2 cellular contexts compared by ENCODE assay signal in the genomic region with DNA sequence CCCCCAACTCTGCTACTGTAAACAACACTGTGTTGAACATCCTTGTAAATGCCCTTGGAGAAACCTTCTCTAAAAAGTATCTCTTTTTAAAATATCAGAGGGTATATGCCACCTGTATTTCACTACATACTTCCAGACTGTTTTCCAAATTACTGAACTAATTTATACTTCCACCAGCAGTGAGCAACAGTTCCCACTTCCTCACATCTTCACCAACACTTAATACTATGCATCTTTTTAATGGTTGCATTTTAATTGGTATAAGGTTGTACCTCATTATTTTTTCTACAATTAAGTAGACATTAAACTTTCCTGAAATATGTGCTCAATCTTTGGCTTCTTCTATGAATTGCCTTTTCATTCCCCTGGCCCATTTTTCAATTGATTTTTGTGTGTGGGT.
A peak's percentile ranks its signal among the peaks of the same experiment; 100 is the strongest.
TF ChIP-seq lines count a peak whose summit lies in the region.

No MANE protein-coding gene starts in this region.

TF ChIP-seq in HEK293, 187 proteins besides CTCF, POLR2A, EP300 and RAD21:
- TF ChIP-seq, protein P1, sequence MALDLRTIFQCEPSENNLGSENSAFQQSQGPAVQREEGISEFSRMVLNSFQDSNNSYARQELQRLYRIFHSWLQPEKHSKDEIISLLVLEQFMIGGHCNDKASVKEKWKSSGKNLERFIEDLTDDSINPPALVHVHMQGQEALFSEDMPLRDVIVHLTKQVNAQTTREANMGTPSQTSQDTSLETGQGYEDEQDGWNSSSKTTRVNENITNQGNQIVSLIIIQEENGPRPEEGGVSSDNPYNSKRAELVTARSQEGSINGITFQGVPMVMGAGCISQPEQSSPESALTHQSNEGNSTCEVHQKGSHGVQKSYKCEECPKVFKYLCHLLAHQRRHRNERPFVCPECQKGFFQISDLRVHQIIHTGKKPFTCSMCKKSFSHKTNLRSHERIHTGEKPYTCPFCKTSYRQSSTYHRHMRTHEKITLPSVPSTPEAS (tag by site-specific recombination; IDR thresholded peaks at IDR 0.05) = no peak
- no peak for TF ChIP-seq ZNF266 (tag by site-specific recombination; IDR thresholded peaks at IDR 0.05; ENCODE audit: low read depth)
- TF ChIP-seq ZNF138 (tag by site-specific recombination; IDR thresholded peaks at IDR 0.05; ENCODE audit: borderline replicate concordance) = no peak
- peak; percentile 97 for TF ChIP-seq ZNF184 (tag by site-specific recombination; IDR thresholded peaks at IDR 0.05)

TF ChIP-seq in K562, 482 proteins besides CTCF, POLR2A, EP300 and RAD21:
- TF ChIP-seq TRIM28 (IDR thresholded peaks at IDR 0.05) (peak; percentile 53; the same call in 1 of the 2 replicates), ZNF395 (CRISPR knock-in tag; IDR thresholded peaks at IDR 0.05) (no peak), ZNF184 (CRISPR knock-in tag; IDR thresholded peaks at IDR 0.05) (peak; percentile 80; the same call in 1 of the 2 replicates)
